8 cellular contexts compared by ENCODE assay signal in genomic region chr6:135054575-135055498, GRCh38. TPM values are rescaled to one million over a fixed set of nuclear protein-coding genes. Genes with fewer than 3 reads are reported as not detected.
DNase-seq lines count a peak whose midpoint lies in the region; ATAC-seq, FAIRE-seq and TF ChIP-seq lines count a peak whose summit lies in the region.

HBS1L (minus strand) TSS chr6:135054822; CDS start chr6:135054691, 131 bp downstream.

- peaks cover 39% of the 10 kb centered on the region for H3K4me1 Mint-ChIP-seq in T-helper 2 cell treated with Interferon-gamma antibody and Interleukin-4, amounts not matched to agents 5 μg/mL and 100 μg/mL, for 36 hours (ENCODE audit: low read depth)

- H3K4me3 ChIP-seq in ascending aorta (peak within 1 kb of the TSS; percentile 87 to 94), right atrium auricular region (peak within 1 kb of the TSS; percentile 89 to 94), psoas muscle (peak within 1 kb of the TSS; percentile 78)

- peaks cover 27% of the 10 kb centered on the region for H3K36me3 Mint-ChIP-seq in T-helper 2 cell treated with Interferon-gamma antibody and Interleukin-4, amounts not matched to agents 5 μg/mL and 100 μg/mL, for 36 hours (ENCODE audit: low read depth)

- H3K9me3 ChIP-seq in ascending aorta, result no peaks in the 10 kb centered on the region
- no peaks in the 10 kb centered on the region for H3K9me3 ChIP-seq in right atrium auricular region
- no peaks in the 10 kb centered on the region for H3K9me3 ChIP-seq in psoas muscle

- H3K27ac Mint-ChIP-seq in T-helper 2 cell treated with Interferon-gamma antibody and Interleukin-4, amounts not matched to agents 5 μg/mL and 100 μg/mL, for 36 hours, result peak within 1 kb of the TSS; percentile 98

- no peak for TF ChIP-seq CTCF in ascending aorta (IDR thresholded peaks at IDR 0.05)
- no peak for TF ChIP-seq CTCF in right atrium auricular region (IDR thresholded peaks at IDR 0.05)
- no peak for TF ChIP-seq CTCF in psoas muscle (IDR thresholded peaks at IDR 0.05)

- H3K4me3 Mint-ChIP-seq in T-helper 2 cell treated with Interferon-gamma antibody and Interleukin-4, amounts not matched to agents 5 μg/mL and 100 μg/mL, for 36 hours, result peak within 1 kb of the TSS; percentile 98

- DNase-seq in NCI-H1930 (lab: John Stamatoyannopoulos, UW) (peak; percentile 95 to 97), ascending aorta (ENCODE audit: low spot score in 2 of 2) (peak; percentile 84 to 98), right atrium auricular region (ENCODE audit: low spot score) (peak; percentile 94), psoas muscle (peak; percentile 97 to 98), urothelium cell line (ENCODE audit: low spot score) (peak; percentile 99)
- DNase-seq in T-helper 2 cell treated with Interferon-gamma antibody and Interleukin-4, amounts not matched to agents 5 μg/mL and 100 μg/mL, for 36 hours (ENCODE audit: low spot score), result peak; percentile 99

- no peaks in the 10 kb centered on the region for H3K4me1 ChIP-seq in ascending aorta
- H3K4me1 ChIP-seq in right atrium auricular region, result peaks cover 0 to 23% of the 10 kb centered on the region in 2 donors
- peaks cover 28% of the 10 kb centered on the region for H3K4me1 ChIP-seq in psoas muscle

- H3K9me3 Mint-ChIP-seq in T-helper 2 cell treated with Interferon-gamma antibody and Interleukin-4, amounts not matched to agents 5 μg/mL and 100 μg/mL, for 36 hours, result no peaks in the 10 kb centered on the region

- no peaks in the 10 kb centered on the region for H3K27me3 Mint-ChIP-seq in T-helper 2 cell treated with Interferon-gamma antibody and Interleukin-4, amounts not matched to agents 5 μg/mL and 100 μg/mL, for 36 hours (ENCODE audit: low read depth)

- no peaks in the 10 kb centered on the region for H3K27me3 ChIP-seq in ascending aorta
- no peaks in the 10 kb centered on the region for H3K27me3 ChIP-seq in right atrium auricular region
- no peaks in the 10 kb centered on the region for H3K27me3 ChIP-seq in psoas muscle (ENCODE audit: insufficient read depth in 3 of 3, low read length in 2 of 3)

- peak within 1 kb of the TSS; percentile 87 to 90 for H3K27ac ChIP-seq in ascending aorta
- H3K27ac ChIP-seq in right atrium auricular region, result peak within 1 kb of the TSS; percentile 78 to 90
- peak within 1 kb of the TSS; percentile 87 for H3K27ac ChIP-seq in psoas muscle

- FAIRE-seq in urothelium cell line (lab: Jason Lieb, UNC), result peak; percentile 98

- intact Hi-C loops in ascending aorta (cut with DNase I), result loop anchor here (5.0 to 10.0 kb wide), 4 partner anchors 130 to 1100 kb away; partner anchors contain the start of genes AHI1, MYB and TBPL1
- intact Hi-C loops in psoas muscle (cut with DNase I), result no loop called here

- H3K36me3 ChIP-seq in ascending aorta (peaks cover 0 to 5% of the 10 kb centered on the region in 2 donors), right atrium auricular region (peaks cover 3% of the 10 kb centered on the region), psoas muscle (ENCODE audit: insufficient read depth in 1 of 2, low read depth in 1 of 2) (peaks cover 0 to 3% of the 10 kb centered on the region in 2 donors)

- 12 to 15% (median 13%) methylated on average over 53 of the region's 53 CpGs for WGBS in psoas muscle, 3 donors

- ATAC-seq in GM18502 (IDR thresholded peaks at IDR 0.05; ENCODE audit: poor library complexity, unreplicated experiment), result peak; percentile 97
- peak; percentile 99 for ATAC-seq in HG02970 (IDR thresholded peaks at IDR 0.05; ENCODE audit: low FRiP score, unreplicated experiment)
- peak; percentile 99 to 100 (median 100) for ATAC-seq in psoas muscle

RNA-seq across cellular contexts. Expression of gene HBS1L, which starts in this region (rescaled TPM):
- total RNA-seq in ascending aorta, result 9.8 TPM
- total RNA-seq in right atrium auricular region, result 10 to 100 TPM; 42.9 to 60.4 TPM
- 100 to 1,000 TPM in 2 of 4 donors, 10 to 100 TPM in 2; 67.2 to 110 (median 102) TPM for total RNA-seq in psoas muscle
- 100 to 1,000 TPM in 1 of 3 donors, 10 to 100 TPM in 2; 55.1 to 143 (median 60.7) TPM for polyA plus RNA-seq in psoas muscle

Comparison
In these comparisons a context has a peak if more than half of its experiments do, and no peak if none do; other contexts are left out.
1. Peak in every context shown above with its lines: DNase-seq, ATAC-seq, H3K4me3 ChIP-seq and H3K27ac ChIP-seq.